ENCODE assay signal across 8 cellular contexts in genomic region chr17:56594528-56595418, GRCh38. TPM values are rescaled to one million over a fixed set of nuclear protein-coding genes. Genes with fewer than 3 reads are reported as not detected.
DNase-seq lines count a peak whose midpoint lies in the region; ATAC-seq and TF ChIP-seq lines count a peak whose summit lies in the region.

No MANE protein-coding gene starts in this region.

- H3K36me3 ChIP-seq in BLaER1 treated with 17β-estradiol and CSF1 and Interleukin-3, amounts not matched to agents 10 nM and 100 nM: no peaks in the 10 kb centered on the region
- H3K36me3 ChIP-seq in effector memory CD4-positive, alpha-beta T cell (ENCODE audit: control insufficient read depth, insufficient read depth, low read length): no peaks in the 10 kb centered on the region

- H3K9ac ChIP-seq in BLaER1 treated with 17β-estradiol and CSF1 and Interleukin-3, amounts not matched to agents 10 nM and 100 nM: peak overlapping the region; percentile 60 to 96 (median 88); a peak in 21 of 22 replicates

- H3K36me3 Mint-ChIP-seq in HFFc6 (ENCODE audit: low read depth) (no peaks in the 10 kb centered on the region), natural killer cell (no peaks in the 10 kb centered on the region)

- H3K27me3 Mint-ChIP-seq in HFFc6 (ENCODE audit: insufficient read depth) (peaks cover 10% of the 10 kb centered on the region; the same call in 1 of the 2 replicates), natural killer cell (ENCODE audit: low read depth in 2 of 2) (peaks cover 56 to 64% of the 10 kb centered on the region in 2 donors)

- TF ChIP-seq CTCF in HFFc6 (IDR thresholded peaks at IDR 0.05) (peak; percentile 31), natural killer cell (IDR thresholded peaks at IDR 0.05) (no peak)

- intact Hi-C loops in natural killer cell (cut with micrococcal nuclease): loop anchor here (10.0 kb wide), 1 partner anchor 90 kb away; no protein-coding TSS in a partner anchor

- DNase-seq in HFFc6: peak; percentile 19
- peak; percentile 53 for DNase-seq in UCSD-AML1 (lab: John Stamatoyannopoulos, UW; ENCODE audit: unreplicated experiment)
- DNase-seq in effector memory CD4-positive, alpha-beta T cell: no peak
- DNase-seq in natural killer cell: no peak
- no peak for DNase-seq in mesenteric fat pad (ENCODE audit: low spot score)

- peak overlapping the region; percentile 85 for H3K4me3 Mint-ChIP-seq in HFFc6
- H3K4me3 Mint-ChIP-seq in natural killer cell: peak overlapping the region; percentile 61

- H4K20me1 ChIP-seq in BLaER1 treated with 17β-estradiol and CSF1 and Interleukin-3, amounts not matched to agents 10 nM and 100 nM: peaks cover 0 to 7% (median 0%) of the 10 kb centered on the region in 11 experiments; a peak in 3 of 22 replicates

- peaks cover 0 to 39% (median 0%) of the 10 kb centered on the region in 11 experiments; a peak in 7 of 22 replicates for H3K27me3 ChIP-seq in BLaER1 treated with 17β-estradiol and CSF1 and Interleukin-3, amounts not matched to agents 10 nM and 100 nM
- peaks cover 53% of the 10 kb centered on the region for H3K27me3 ChIP-seq in effector memory CD4-positive, alpha-beta T cell (replicated peaks; ENCODE audit: control insufficient read depth, insufficient read depth, low read length, poor library complexity, severe bottlenecking)

- no peaks in the 10 kb centered on the region for H3K9me3 ChIP-seq in BLaER1 treated with 17β-estradiol and CSF1 and Interleukin-3, amounts not matched to agents 10 nM and 100 nM (replicated peaks in 1 of 11)
- no peaks in the 10 kb centered on the region for H3K9me3 ChIP-seq in effector memory CD4-positive, alpha-beta T cell (ENCODE audit: control insufficient read depth, low read length)

- peak overlapping the region in 10 of 11 experiments; percentile 21 to 94 (median 91); a peak in 18 of 22 replicates for H3K27ac ChIP-seq in BLaER1 treated with 17β-estradiol and CSF1 and Interleukin-3, amounts not matched to agents 10 nM and 100 nM
- peak overlapping the region; percentile 32 for H3K27ac ChIP-seq in effector memory CD4-positive, alpha-beta T cell (ENCODE audit: insufficient read depth, low read length, poor library complexity, severe bottlenecking)

- H3K27ac Mint-ChIP-seq in HFFc6 (peak overlapping the region; percentile 71), natural killer cell (no peak overlapping the region)

- ATAC-seq in natural killer cell (peak in 1 of 3 donors; percentile 37), GM19395 (IDR thresholded peaks at IDR 0.05; ENCODE audit: unreplicated experiment) (no peak), GM21786 (IDR thresholded peaks at IDR 0.05; ENCODE audit: unreplicated experiment) (no peak)

- H3K9me3 Mint-ChIP-seq in HFFc6 (no peaks in the 10 kb centered on the region), natural killer cell (no peaks in the 10 kb centered on the region)

- peaks cover 38% of the 10 kb centered on the region for H3K4me1 Mint-ChIP-seq in HFFc6 (ENCODE audit: low read depth)
- peaks cover 17 to 19% of the 10 kb centered on the region in 2 donors for H3K4me1 Mint-ChIP-seq in natural killer cell

- H3K4me3 ChIP-seq in BLaER1 treated with 17β-estradiol and CSF1 and Interleukin-3, amounts not matched to agents 10 nM and 100 nM: peak overlapping the region; percentile 62 to 90 (median 79)
- peak overlapping the region; percentile 64 for H3K4me3 ChIP-seq in effector memory CD4-positive, alpha-beta T cell (ENCODE audit: insufficient read depth, low read depth, low read length, poor library complexity, severe bottlenecking)

- peak overlapping the region; percentile 87 to 99 (median 95) for H3K4me2 ChIP-seq in BLaER1 treated with 17β-estradiol and CSF1 and Interleukin-3, amounts not matched to agents 10 nM and 100 nM

- H3K4me1 ChIP-seq in BLaER1 treated with 17β-estradiol and CSF1 and Interleukin-3, amounts not matched to agents 10 nM and 100 nM: peaks cover 36 to 59% (median 47%) of the 10 kb centered on the region in 10 experiments
- peaks cover 25% of the 10 kb centered on the region for H3K4me1 ChIP-seq in effector memory CD4-positive, alpha-beta T cell (ENCODE audit: control insufficient read depth, insufficient read depth, low read length, poor library complexity, severe bottlenecking)

RNA-seq across cellular contexts. Expression of gene NOG, which starts 1.3 kb away (rescaled TPM):
- 10 to 100 TPM; 18.3 to 21.2 (median 19.4) TPM for total RNA-seq in HFFc6 (2021; fragmentation: NEBNext Ultra II Directional; extraction: Animal tissue kit (Norgen Biotek cat#: 25700))
- total RNA-seq in natural killer cell (under 1 TPM; 0.19 to 0.77 (median 0.38) TPM), mesenteric fat pad (0.74 TPM)

Comparison
In these comparisons a context has a peak if more than half of its experiments do, and no peak if none do; other contexts are left out.
1. DNase-seq: peak in HFFc6 (single experiment) and UCSD-AML1 (single experiment); none in effector memory CD4-positive, alpha-beta T cell (0 of 3), natural killer cell (single experiment) and mesenteric fat pad (single experiment).
2. RNA of gene NOG, which starts 1.3 kb away (total RNA-seq): 18.3 to 21.2 TPM in HFFc6; 0.74 TPM in mesenteric fat pad (single experiment) and 0.19 to 0.77 TPM in natural killer cell; every median in the first group is over 10 times any median in the second.